Comparison of ENCODE assay signal across 8 cellular contexts in genomic region chr7:111138196-111138569, GRCh38. TPM values are rescaled to one million over a fixed set of nuclear protein-coding genes. Genes with fewer than 3 reads are reported as not detected.
DNase-seq lines count a peak whose midpoint lies in the region; TF ChIP-seq lines count a peak whose summit lies in the region.

No MANE protein-coding gene starts in this region.

- H3K4me3 Mint-ChIP-seq in glutamatergic neuron (ENCODE audit: unreplicated experiment): no peak overlapping the region

- peak overlapping the region; percentile 49 for H3K27ac ChIP-seq in effector memory CD4-positive, alpha-beta T cell (ENCODE audit: insufficient read depth, low read length, poor library complexity, severe bottlenecking)
- H3K27ac ChIP-seq in skin epidermis (peak overlapping the region in 13 of 21 experiments; percentile 4 to 81 (median 64)), hepatocyte (no peak overlapping the region)

- H3K27me3 Mint-ChIP-seq in glutamatergic neuron (ENCODE audit: unreplicated experiment): no peaks in the 10 kb centered on the region

- DNase-seq in GM06990 (ENCODE audit: extremely low read depth, insufficient read length) (peak; percentile 73), H4 (ENCODE audit: low spot score) (peak; percentile 83), M059J (ENCODE audit: low read depth) (peak; percentile 95), hepatocyte (ENCODE audit: low spot score) (no peak), glutamatergic neuron (no peak)
- peak; percentile 61 to 74 for DNase-seq in activated CD4-positive, alpha-beta T cell treated with anti-CD3 and anti-CD28 coated beads, Interleukin-2, amount 50 U/mL, for 48 hours
- DNase-seq in effector memory CD4-positive, alpha-beta T cell: peak; percentile 25 to 35 (median 28)

- H3K27ac Mint-ChIP-seq in glutamatergic neuron (ENCODE audit: unreplicated experiment): no peak overlapping the region

- no peak overlapping the region for H3K4me2 ChIP-seq in hepatocyte

- no peaks in the 10 kb centered on the region for H3K4me1 Mint-ChIP-seq in glutamatergic neuron (ENCODE audit: low read depth, unreplicated experiment)

- no peaks in the 10 kb centered on the region for H4K20me1 ChIP-seq in hepatocyte (ENCODE audit: insufficient read depth, poor library complexity, severe bottlenecking)

- H3K36me3 ChIP-seq in GM06990 (ENCODE audit: control insufficient read depth, insufficient read depth, low read length): no peaks in the 10 kb centered on the region
- H3K36me3 ChIP-seq in effector memory CD4-positive, alpha-beta T cell (ENCODE audit: control insufficient read depth, insufficient read depth, low read length): no peaks in the 10 kb centered on the region
- no peaks in the 10 kb centered on the region for H3K36me3 ChIP-seq in hepatocyte (replicated peaks; ENCODE audit: insufficient read depth, low read depth)

- no peaks in the 10 kb centered on the region for H3K9me2 ChIP-seq in hepatocyte (replicated peaks; ENCODE audit: insufficient read depth)

- peaks cover 9% of the 10 kb centered on the region for H3K4me1 ChIP-seq in effector memory CD4-positive, alpha-beta T cell (ENCODE audit: control insufficient read depth, insufficient read depth, low read length, poor library complexity, severe bottlenecking)
- H3K4me1 ChIP-seq in hepatocyte (ENCODE audit: insufficient read depth): no peaks in the 10 kb centered on the region

- H3K27me3 ChIP-seq in GM06990 (replicated peaks; ENCODE audit: control insufficient read depth, insufficient read depth, low read length): no peaks in the 10 kb centered on the region
- no peaks in the 10 kb centered on the region for H3K27me3 ChIP-seq in effector memory CD4-positive, alpha-beta T cell (replicated peaks; ENCODE audit: control insufficient read depth, insufficient read depth, low read length, poor library complexity, severe bottlenecking)
- no peaks in the 10 kb centered on the region for H3K27me3 ChIP-seq in hepatocyte

- no peak overlapping the region for H3K4me3 ChIP-seq in GM06990 (replicated peaks; ENCODE audit: low read depth, low read length)
- H3K4me3 ChIP-seq in effector memory CD4-positive, alpha-beta T cell (ENCODE audit: insufficient read depth, low read depth, low read length, poor library complexity, severe bottlenecking): no peak overlapping the region
- no peak overlapping the region for H3K4me3 ChIP-seq in skin epidermis
- no peak overlapping the region for H3K4me3 ChIP-seq in hepatocyte

- H3K79me2 ChIP-seq in hepatocyte: no peaks in the 10 kb centered on the region

- H2AFZ ChIP-seq in hepatocyte: no peak overlapping the region

- WGBS in hepatocyte (ENCODE audit: low lambda C conversion rate, missing lambda C conversion rate): 47% methylated on average over 2 of the region's 2 CpGs

- no peaks in the 10 kb centered on the region for H3K9me3 Mint-ChIP-seq in glutamatergic neuron (ENCODE audit: unreplicated experiment)

- no peaks in the 10 kb centered on the region for H3K36me3 Mint-ChIP-seq in glutamatergic neuron (ENCODE audit: unreplicated experiment)

- H3K9me3 ChIP-seq in effector memory CD4-positive, alpha-beta T cell (ENCODE audit: control insufficient read depth, low read length): no peaks in the 10 kb centered on the region
- H3K9me3 ChIP-seq in hepatocyte (ENCODE audit: low read depth): no peaks in the 10 kb centered on the region

- no peak for TF ChIP-seq CTCF in GM06990 (IDR thresholded peaks at IDR 0.05; ENCODE audit: insufficient read depth, low read length, poor library complexity, severe bottlenecking)
- TF ChIP-seq CTCF in hepatocyte (IDR thresholded peaks at IDR 0.05; ENCODE audit: poor library complexity): no peak
- TF ChIP-seq CTCF in glutamatergic neuron (IDR thresholded peaks at IDR 0.05; ENCODE audit: partially characterized antibody, unreplicated experiment): no peak

RNA-seq across cellular contexts. Expression of gene LRRN3, which starts 47.3 kb away (rescaled TPM):
- total RNA-seq in H4 (2014; rRNA removed; shearing (Covaris generic)): 0.02 and 0.18 TPM in 2 replicates
- 5.9 and 7.8 TPM in 2 replicates for total RNA-seq in M059J (2014; rRNA removed; shearing (Covaris generic))
- total RNA-seq in hepatocyte (6.8 and 8.1 TPM in 2 replicates), glutamatergic neuron (ENCODE audit: unreplicated experiment) (6.3 TPM)
- polyA plus RNA-seq in hepatocyte: 3.4 and 3.7 TPM in 2 replicates

Comparison
In these comparisons a context has a peak if more than half of its experiments do, and no peak if none do; other contexts are left out.
1. DNase-seq: peak in GM06990 (single experiment), H4 (single experiment), M059J (single experiment), activated CD4-positive, alpha-beta T cell treated with anti-CD3 and anti-CD28 coated beads, Interleukin-2, amount 50 U/mL, for 48 hours (2 of 2) and effector memory CD4-positive, alpha-beta T cell (3 of 3); none in hepatocyte (single experiment) and glutamatergic neuron (single experiment).